ENCODE assay signal across 19 cellular contexts in genomic region chr10:15211464-15211979, GRCh38. TPM values are rescaled to one million over a fixed set of nuclear protein-coding genes. Genes with fewer than 3 reads are reported as not detected.
DNase-seq lines count a peak whose midpoint lies in the region; FAIRE-seq and TF ChIP-seq lines count a peak whose summit lies in the region.
"Had no signal": no experiment of that assay in that cellular context is flagged by ENCODE, and none has a peak within 500 bp of the region (broad histone marks: within the 10 kb centered on the region; RNA-seq: fewer than 3 reads in every experiment).

No MANE protein-coding gene starts in this region.

- H3K36me3 Mint-ChIP-seq in MCF 10A (ENCODE audit: insufficient read depth, unreplicated experiment) = no peaks in the 10 kb centered on the region
- H3K36me3 Mint-ChIP-seq: immature natural killer cell had no signal

- H3K27ac Mint-ChIP-seq in MCF 10A (ENCODE audit: low read depth, unreplicated experiment) = peak overlapping the region; percentile 27
- H3K27ac Mint-ChIP-seq: brain, nephron had no signal

- intact Hi-C loops in MCF 10A (cut with micrococcal nuclease) = no loop called here
- intact Hi-C loops in breast epithelium (cut with DNase I; ENCODE audit: low total_unique reads) = no loop called here

- H3K9me3 Mint-ChIP-seq in MCF 10A (ENCODE audit: unreplicated experiment) = peaks cover 4% of the 10 kb centered on the region
- H3K9me3 Mint-ChIP-seq: CD8-positive, alpha-beta memory T cell; immature natural killer cell; nephron had no signal

- POLR2A ChIA-PET in MCF 10A (lab: Yijun Ruan, JAX) = interaction anchor here (0.6 kb wide), 1 partner anchor 42 kb away, joined by 3 read pairs; no protein-coding TSS in a partner anchor

- DNase-seq in MCF 10A (ENCODE audit: unreplicated experiment) (peak; percentile 59), breast epithelium (ENCODE audit: low spot score in 2 of 2) (no peak), RCC 7860 (ENCODE audit: low spot score) (peak; percentile 90), epithelial cell of esophagus (ENCODE audit: low read depth) (peak; percentile 63), stromal cell of bone marrow (ENCODE audit: low read depth) (peak; percentile 81), NCI-H128 (lab: John Stamatoyannopoulos, UW; ENCODE audit: unreplicated experiment) (no peak), Peyer's patch (no peak)
- no peak for DNase-seq in stimulated activated naive CD4-positive, alpha-beta T cell (lab: John Stamatoyannopoulos, UW)
- DNase-seq: CD8-positive, alpha-beta memory T cell; erythroblast; immature natural killer cell; NCI-H2029; NK-92 treated with Interleukin-12 subunit alpha and Interleukin-12 subunit beta, amount 100 ng/mL, for 24 hours; small intestine; upper lobe of right lung had no signal

- H3K36me3 ChIP-seq in breast epithelium (no peaks in the 10 kb centered on the region), Peyer's patch (peaks cover 0 to 19% (median 0%) of the 10 kb centered on the region in 3 donors)
- H3K36me3 ChIP-seq: upper lobe of right lung had no signal

- CTCF ChIA-PET in MCF 10A (lab: Yijun Ruan, JAX) = interaction anchor here (0.8 to 1.2 kb wide), 7 partner anchors 10 to 143 kb away, joined by 3 to 4 read pairs (median 3); no protein-coding TSS in a partner anchor

- H3K27ac ChIP-seq in breast epithelium = no peak overlapping the region
- no peak overlapping the region for H3K27ac ChIP-seq in Peyer's patch
- H3K27ac ChIP-seq: upper lobe of right lung had no signal

- H3K9me3 ChIP-seq in breast epithelium (no peaks in the 10 kb centered on the region), Peyer's patch (no peaks in the 10 kb centered on the region)
- H3K9me3 ChIP-seq: upper lobe of right lung had no signal

- H3K4me1 Mint-ChIP-seq in MCF 10A (ENCODE audit: insufficient read depth, unreplicated experiment) = peaks cover 5% of the 10 kb centered on the region

- TF ChIP-seq POLR2A in breast epithelium (IDR thresholded peaks at IDR 0.05) (no peak), Peyer's patch (IDR thresholded peaks at IDR 0.05) (no peak)

- no peak overlapping the region for H3K4me3 Mint-ChIP-seq in MCF 10A (ENCODE audit: unreplicated experiment)
- H3K4me3 Mint-ChIP-seq: brain, immature natural killer cell, nephron had no signal

- no TSS peak for BruUV-seq in MCF 10A (replicated peaks; lab: Mats Ljungman, UMichigan)

- H3K4me1 ChIP-seq in breast epithelium = no peaks in the 10 kb centered on the region
- H3K4me1 ChIP-seq in Peyer's patch = no peaks in the 10 kb centered on the region
- H3K4me1 ChIP-seq: upper lobe of right lung had no signal

- peak; percentile 98 for FAIRE-seq in RCC 7860 (lab: Jason Lieb, UNC)
- FAIRE-seq: GM19239, H1, small intestine had no signal

- H3K4me3 ChIP-seq in breast epithelium = no peak overlapping the region
- no peak overlapping the region for H3K4me3 ChIP-seq in epithelial cell of esophagus (ENCODE audit: low read length)
- no peak overlapping the region for H3K4me3 ChIP-seq in Peyer's patch
- H3K4me3 ChIP-seq: upper lobe of right lung had no signal

- TF ChIP-seq CTCF in MCF 10A (IDR thresholded peaks at IDR 0.05; ENCODE audit: unreplicated experiment) (no peak), breast epithelium (IDR thresholded peaks at IDR 0.05) (no peak), epithelial cell of esophagus (IDR thresholded peaks at IDR 0.05; ENCODE audit: insufficient read depth, low read depth, low read length, missing control alignments) (no peak), Peyer's patch (IDR thresholded peaks at IDR 0.05) (no peak)

- no peaks in the 10 kb centered on the region for H3K27me3 Mint-ChIP-seq in MCF 10A (ENCODE audit: insufficient read depth, unreplicated experiment)
- H3K27me3 Mint-ChIP-seq: brain; CD8-positive, alpha-beta memory T cell had no signal

- H3K27me3 ChIP-seq in breast epithelium (no peaks in the 10 kb centered on the region), Peyer's patch (no peaks in the 10 kb centered on the region)
- H3K27me3 ChIP-seq: upper lobe of right lung had no signal

RNA-seq across cellular contexts. Expression of gene NMT2, which starts 43.0 kb away (rescaled TPM):
- total RNA-seq in MCF 10A (2022) (9.6 and 10.5 TPM in 2 replicates), breast epithelium (10 to 100 TPM; 18.4 to 48.3 (median 32.4) TPM), Peyer's patch (10 to 100 TPM; 13.2 to 27.9 (median 20.8) TPM)

Comparison
In these comparisons a context has a peak if more than half of its experiments do, and no peak if none do; other contexts are left out.
1. DNase-seq: peak in MCF 10A (single experiment), RCC 7860 (single experiment), epithelial cell of esophagus (single experiment) and stromal cell of bone marrow (single experiment); none in breast epithelium (0 of 2), NCI-H128 (single experiment), stimulated activated naive CD4-positive, alpha-beta T cell (0 of 6) and Peyer's patch (0 of 3).